9 cellular contexts compared by ENCODE assay signal in genomic region chr20:32325706-32326506, GRCh38. TPM values are rescaled to one million over a fixed set of nuclear protein-coding genes. Genes with fewer than 3 reads are reported as not detected.
DNase-seq lines count a peak whose midpoint lies in the region; ATAC-seq, FAIRE-seq and TF ChIP-seq lines count a peak whose summit lies in the region.
"Had no signal": no experiment of that assay in that cellular context is flagged by ENCODE, and none has a peak within 500 bp of the region (broad histone marks: within the 10 kb centered on the region; RNA-seq: fewer than 3 reads in every experiment).

No MANE protein-coding gene starts in this region.

- DNase-seq in DMS53 (lab: John Stamatoyannopoulos, UW) (peak; percentile 99), NCI-H146 treated with DMSO at 0.1 percent for 48 hours (lab: John Stamatoyannopoulos, UW; ENCODE audit: unreplicated experiment) (peak; percentile 99), astrocyte of the hippocampus (ENCODE audit: low read depth, low spot score) (peak; percentile 58), lung microvascular endothelial cell (ENCODE audit: low read depth in 2 of 2) (peak; percentile 86 to 93), NCI-H2107 treated with DMSO at 0.1 percent for 48 hours (lab: John Stamatoyannopoulos, UW; ENCODE audit: unreplicated experiment) (no peak), D721Med (ENCODE audit: insufficient read length, low spot score) (no peak)
- DNase-seq: left cardiac atrium had no signal

- ATAC-seq in GM18868 (IDR thresholded peaks at IDR 0.05; ENCODE audit: unreplicated experiment) (no peak), GM21447 (IDR thresholded peaks at IDR 0.05; ENCODE audit: unreplicated experiment) (no peak)

- TF ChIP-seq CTCF in D721Med (IDR thresholded peaks at IDR 0.05; ENCODE audit: insufficient read depth, missing control alignments), result no peak

- no peak for FAIRE-seq in D721Med (lab: Jason Lieb, UNC)

RNA-seq across cellular contexts. Expression of gene ASXL1, which starts 32.2 kb away (rescaled TPM):
- total RNA-seq in lung microvascular endothelial cell, result 27.9 and 42.5 TPM in 2 replicates

RNA-seq across cellular contexts. Expression of gene KIF3B, which starts 48.5 kb away (rescaled TPM):
- total RNA-seq in lung microvascular endothelial cell, result 20.7 and 22.6 TPM in 2 replicates

Comparison
In these comparisons a context has a peak if more than half of its experiments do, and no peak if none do; other contexts are left out.
1. DNase-seq: peak in DMS53 (single experiment), NCI-H146 treated with DMSO at 0.1 percent for 48 hours (single experiment), astrocyte of the hippocampus (single experiment) and lung microvascular endothelial cell (2 of 2); none in NCI-H2107 treated with DMSO at 0.1 percent for 48 hours (single experiment) and D721Med (single experiment).